ENCODE assay signal across 19 cellular contexts in genomic region chr2:149431337-149431736, GRCh38.
"Had no signal": no experiment of that assay in that cellular context is flagged by ENCODE, and none has a peak within 500 bp of the region (broad histone marks: within the 10 kb centered on the region; RNA-seq: fewer than 3 reads in every experiment).

No MANE protein-coding gene starts in this region.

- H3K9me3 Mint-ChIP-seq: activated CD8-positive, alpha-beta T cell treated with anti-CD3 and anti-CD28 coated beads for 36 hours; activated naive CD8-positive, alpha-beta T cell treated with anti-CD3 and anti-CD28 coated beads, Interleukin-2, amount 10 ng/mL, durations not matched to agents 7 days and 5 days; nephron progenitor cell had no signal

- H3K36me3 ChIP-seq: ascending aorta, heart left ventricle, sigmoid colon, stomach, thoracic aorta had no signal

- H3K27me3 ChIP-seq: ascending aorta, heart left ventricle, sigmoid colon, stomach had no signal

- H3K4me3 ChIP-seq: ascending aorta, dorsolateral prefrontal cortex, heart left ventricle, psoas muscle, sigmoid colon, stomach, thoracic aorta had no signal

- DNase-seq: activated CD4-positive, alpha-beta T cell treated with anti-CD3 and anti-CD28 coated beads for 36 hours; activated CD8-positive, alpha-beta memory T cell treated with anti-CD3 and anti-CD28 coated beads, Interleukin-2, amount 50 U/mL, for 4 hours; activated CD8-positive, alpha-beta T cell treated with anti-CD3 and anti-CD28 coated beads for 36 hours; activated gamma-delta T cell treated with Interleukin-2 at 50 U/mL for 16 hours; activated naive CD8-positive, alpha-beta T cell treated with anti-CD3 and anti-CD28 coated beads, Interleukin-2, amount 10 ng/mL, durations not matched to agents 7 days and 5 days; activated T-cell treated with anti-CD3 and anti-CD28 coated beads, Interleukin-2, amount 50 U/mL, for 72 hours; dorsolateral prefrontal cortex; heart left ventricle; islet precursor cell; nephron progenitor cell; psoas muscle; sigmoid colon; stimulated activated CD4-positive, alpha-beta T cell treated with anti-CD3 and anti-CD28 coated beads, Interleukin-4, amount 100 ng/mL, for 24 hours; stomach; T1000 had no signal

- H3K4me3 Mint-ChIP-seq: activated CD4-positive, alpha-beta T cell treated with anti-CD3 and anti-CD28 coated beads for 36 hours; activated CD8-positive, alpha-beta T cell treated with anti-CD3 and anti-CD28 coated beads for 36 hours; activated naive CD8-positive, alpha-beta T cell treated with anti-CD3 and anti-CD28 coated beads, Interleukin-2, amount 10 ng/mL, durations not matched to agents 7 days and 5 days; activated T-cell treated with anti-CD3 and anti-CD28 coated beads, Interleukin-2, amount 50 U/mL, for 72 hours; memory B cell; nephron progenitor cell had no signal

- H3K4me1 Mint-ChIP-seq: activated CD4-positive, alpha-beta T cell treated with anti-CD3 and anti-CD28 coated beads for 36 hours; activated naive CD8-positive, alpha-beta T cell treated with anti-CD3 and anti-CD28 coated beads, Interleukin-2, amount 10 ng/mL, durations not matched to agents 7 days and 5 days; memory B cell had no signal

- H3K27me3 Mint-ChIP-seq: activated naive CD8-positive, alpha-beta T cell treated with anti-CD3 and anti-CD28 coated beads, Interleukin-2, amount 10 ng/mL, durations not matched to agents 7 days and 5 days had no signal

- H3K4me1 ChIP-seq: ascending aorta, heart left ventricle, psoas muscle had no signal

- H3K36me3 Mint-ChIP-seq: activated naive CD8-positive, alpha-beta T cell treated with anti-CD3 and anti-CD28 coated beads, Interleukin-2, amount 10 ng/mL, durations not matched to agents 7 days and 5 days; memory B cell had no signal

- H3K9me3 ChIP-seq: psoas muscle, sigmoid colon, thoracic aorta had no signal

- H3K27ac Mint-ChIP-seq: activated CD4-positive, alpha-beta T cell treated with anti-CD3 and anti-CD28 coated beads for 36 hours; activated CD8-positive, alpha-beta T cell treated with anti-CD3 and anti-CD28 coated beads for 36 hours; activated naive CD8-positive, alpha-beta T cell treated with anti-CD3 and anti-CD28 coated beads, Interleukin-2, amount 10 ng/mL, durations not matched to agents 7 days and 5 days; activated T-cell treated with anti-CD3 and anti-CD28 coated beads, Interleukin-2, amount 50 U/mL, for 72 hours; memory B cell; nephron progenitor cell had no signal

- H3K27ac ChIP-seq: ascending aorta, dorsolateral prefrontal cortex, heart left ventricle, psoas muscle, sigmoid colon, stomach, thoracic aorta, VCaP had no signal
